ENCODE assay signal across 9 cellular contexts in the genomic region with DNA sequence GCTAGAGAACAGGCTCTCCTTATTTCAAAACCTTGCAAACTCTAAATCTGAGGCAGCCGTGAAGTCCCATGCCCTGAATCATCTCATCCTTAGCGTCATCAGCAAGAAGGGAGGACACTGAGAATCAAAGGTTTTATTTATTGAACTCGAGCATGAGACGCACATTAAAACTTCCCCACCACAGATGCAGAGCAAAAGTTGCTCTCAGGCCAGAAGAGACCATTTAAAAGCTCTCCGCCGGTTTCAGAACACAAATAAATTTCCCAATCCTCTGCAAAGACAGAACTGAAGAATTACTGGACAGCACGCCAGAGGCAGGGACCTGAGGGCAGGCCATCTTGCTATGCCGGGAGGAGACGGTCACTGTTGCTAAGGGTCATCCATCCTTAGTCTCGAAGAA. TPM values are rescaled to one million over a fixed set of nuclear protein-coding genes. Genes with fewer than 3 reads are reported as not detected.
DNase-seq lines count a peak whose midpoint lies in the region; ATAC-seq and TF ChIP-seq lines count a peak whose summit lies in the region.
"Had no signal": no experiment of that assay in that cellular context is flagged by ENCODE, and none has a peak within 500 bp of the region (broad histone marks: within the 10 kb centered on the region; RNA-seq: fewer than 3 reads in every experiment).

No MANE protein-coding gene starts in this region.

- H3K4me2 ChIP-seq in skeletal muscle satellite cell (ENCODE audit: low read length): peak overlapping the region; percentile 95

- peak overlapping the region; percentile 85 for H3K9ac ChIP-seq in skeletal muscle satellite cell (ENCODE audit: low read depth, low read length)

- no peaks in the 10 kb centered on the region for H3K27me3 ChIP-seq in skeletal muscle satellite cell (ENCODE audit: control insufficient read depth, insufficient read depth, low read length)

- peaks cover 38% of the 10 kb centered on the region for H3K36me3 ChIP-seq in skeletal muscle satellite cell (ENCODE audit: insufficient read depth, low read length)

- peaks cover 42% of the 10 kb centered on the region for H3K4me1 Mint-ChIP-seq in T-helper 17 cell

- H3K9me3 ChIP-seq in T-helper 17 cell (ENCODE audit: control insufficient read depth, low read length, poor library complexity, severe bottlenecking): no peaks in the 10 kb centered on the region
- H3K9me3 ChIP-seq in skeletal muscle satellite cell (replicated peaks; ENCODE audit: low read length): no peaks in the 10 kb centered on the region

- no peaks in the 10 kb centered on the region for H3K27me3 Mint-ChIP-seq in T-helper 17 cell

- H3K4me3 ChIP-seq in GM12875 (ENCODE audit: low read depth, low read length): peak overlapping the region; percentile 32
- H3K4me3 ChIP-seq in foreskin fibroblast (ENCODE audit: low read depth in 1 of 2, low read length in 2 of 2): peak overlapping the region; percentile 53 to 81
- H3K4me3 ChIP-seq in skeletal muscle satellite cell (ENCODE audit: low read length): peak overlapping the region; percentile 73

- H3K4me3 Mint-ChIP-seq in T-helper 17 cell: peak overlapping the region; percentile 98

- no peak for ATAC-seq in T-helper 17 cell
- no peak for ATAC-seq in HG02885 (IDR thresholded peaks at IDR 0.05; ENCODE audit: poor library complexity, unreplicated experiment)
- no peak for ATAC-seq in GM18861 (IDR thresholded peaks at IDR 0.05; ENCODE audit: unreplicated experiment)

- H3K27ac Mint-ChIP-seq in T-helper 17 cell: peak overlapping the region; percentile 87

- H3K36me3 Mint-ChIP-seq in T-helper 17 cell (ENCODE audit: low read depth): peaks cover 4% of the 10 kb centered on the region

- TF ChIP-seq CTCF in GM12875 (IDR thresholded peaks at IDR 0.05; ENCODE audit: borderline replicate concordance, insufficient read depth, low read depth, low read length) (no peak), foreskin fibroblast (IDR thresholded peaks at IDR 0.05; ENCODE audit: low read depth, low read length) (no peak)

- DNase-seq in T-helper 17 cell (no peak), foreskin fibroblast (peak; percentile 57 to 79), RPMI8226 (no peak), 8988T (no peak)
- DNase-seq: SIG-M5 had no signal

- peaks cover 21% of the 10 kb centered on the region for H3K4me1 ChIP-seq in skeletal muscle satellite cell (ENCODE audit: control insufficient read depth, insufficient read depth, low read length)

RNA-seq across cellular contexts. Expression of a gene that starts 1.3 kb away (rescaled TPM):
- total RNA-seq in T-helper 17 cell: 10 to 100 TPM; 15.6 to 17.0 TPM
- 13.8 and 14.7 TPM in 2 replicates for total RNA-seq in skeletal muscle satellite cell (2012; rRNA removed)

RNA-seq across cellular contexts. Expression of a gene that starts 26.5 kb away (rescaled TPM):
- 10 to 100 TPM; 19.6 to 29.7 TPM for total RNA-seq in T-helper 17 cell
- 18.8 and 23.8 TPM in 2 replicates for total RNA-seq in skeletal muscle satellite cell (2012; rRNA removed)

Comparison
In these comparisons a context has a peak if more than half of its experiments do, and no peak if none do; other contexts are left out.
1. DNase-seq: peak in foreskin fibroblast (2 of 2); none in T-helper 17 cell (0 of 3), RPMI8226 (single experiment) and 8988T (single experiment).
2. Peak in every context shown above with its lines, with median percentiles within 50 percentile points of each other: H3K4me3 ChIP-seq.